1 cellular context compared by ENCODE assay signal in genomic region chr17:72340836-72341235, GRCh38.
TF ChIP-seq lines count a peak whose summit lies in the region.

No MANE protein-coding gene starts in this region.

TF ChIP-seq in HepG2, 621 proteins besides CTCF, POLR2A, EP300 and RAD21 (continued from another document):
- TF ChIP-seq, protein P1, sequence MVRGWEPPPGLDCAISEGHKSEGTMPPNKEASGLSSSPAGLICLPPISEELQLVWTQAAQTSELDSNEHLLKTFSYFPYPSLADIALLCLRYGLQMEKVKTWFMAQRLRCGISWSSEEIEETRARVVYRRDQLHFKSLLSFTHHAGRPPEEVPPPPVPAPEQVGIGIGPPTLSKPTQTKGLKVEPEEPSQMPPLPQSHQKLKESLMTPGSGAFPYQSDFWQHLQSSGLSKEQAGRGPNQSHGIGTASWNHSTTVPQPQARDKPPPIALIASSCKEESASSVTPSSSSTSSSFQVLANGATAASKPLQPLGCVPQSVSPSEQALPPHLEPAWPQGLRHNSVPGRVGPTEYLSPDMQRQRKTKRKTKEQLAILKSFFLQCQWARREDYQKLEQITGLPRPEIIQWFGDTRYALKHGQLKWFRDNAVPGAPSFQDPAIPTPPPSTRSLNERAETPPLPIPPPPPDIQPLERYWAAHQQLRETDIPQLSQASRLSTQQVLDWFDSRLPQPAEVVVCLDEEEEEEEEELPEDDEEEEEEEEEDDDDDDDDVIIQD (CRISPR knock-in tag; IDR thresholded peaks at IDR 0.05; ENCODE audit: low read depth) = peak; percentile 85
- TF ChIP-seq, protein P2, sequence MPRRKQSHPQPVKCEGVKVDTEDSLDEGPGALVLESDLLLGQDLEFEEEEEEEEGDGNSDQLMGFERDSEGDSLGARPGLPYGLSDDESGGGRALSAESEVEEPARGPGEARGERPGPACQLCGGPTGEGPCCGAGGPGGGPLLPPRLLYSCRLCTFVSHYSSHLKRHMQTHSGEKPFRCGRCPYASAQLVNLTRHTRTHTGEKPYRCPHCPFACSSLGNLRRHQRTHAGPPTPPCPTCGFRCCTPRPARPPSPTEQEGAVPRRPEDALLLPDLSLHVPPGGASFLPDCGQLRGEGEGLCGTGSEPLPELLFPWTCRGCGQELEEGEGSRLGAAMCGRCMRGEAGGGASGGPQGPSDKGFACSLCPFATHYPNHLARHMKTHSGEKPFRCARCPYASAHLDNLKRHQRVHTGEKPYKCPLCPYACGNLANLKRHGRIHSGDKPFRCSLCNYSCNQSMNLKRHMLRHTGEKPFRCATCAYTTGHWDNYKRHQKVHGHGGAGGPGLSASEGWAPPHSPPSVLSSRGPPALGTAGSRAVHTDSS (CRISPR knock-in tag; conservative IDR thresholded peaks at IDR 0.05) = no peak
- TF ChIP-seq ZNF564 (CRISPR knock-in tag; IDR thresholded peaks at IDR 0.05) = no peak
- 0 out of 2 replicates have a peak, but pooled peaks have one; percentile 41 for TF ChIP-seq ZNF292 (CRISPR knock-in tag; IDR thresholded peaks at IDR 0.05; ENCODE audit: borderline replicate concordance, low read depth)
- no peak for TF ChIP-seq ZNF766 (CRISPR knock-in tag; IDR thresholded peaks at IDR 0.05; ENCODE audit: borderline replicate concordance)
- TF ChIP-seq MBD4 (IDR thresholded peaks at IDR 0.05; ENCODE audit: borderline replicate concordance, low read length) = no peak
- TF ChIP-seq, protein P3, sequence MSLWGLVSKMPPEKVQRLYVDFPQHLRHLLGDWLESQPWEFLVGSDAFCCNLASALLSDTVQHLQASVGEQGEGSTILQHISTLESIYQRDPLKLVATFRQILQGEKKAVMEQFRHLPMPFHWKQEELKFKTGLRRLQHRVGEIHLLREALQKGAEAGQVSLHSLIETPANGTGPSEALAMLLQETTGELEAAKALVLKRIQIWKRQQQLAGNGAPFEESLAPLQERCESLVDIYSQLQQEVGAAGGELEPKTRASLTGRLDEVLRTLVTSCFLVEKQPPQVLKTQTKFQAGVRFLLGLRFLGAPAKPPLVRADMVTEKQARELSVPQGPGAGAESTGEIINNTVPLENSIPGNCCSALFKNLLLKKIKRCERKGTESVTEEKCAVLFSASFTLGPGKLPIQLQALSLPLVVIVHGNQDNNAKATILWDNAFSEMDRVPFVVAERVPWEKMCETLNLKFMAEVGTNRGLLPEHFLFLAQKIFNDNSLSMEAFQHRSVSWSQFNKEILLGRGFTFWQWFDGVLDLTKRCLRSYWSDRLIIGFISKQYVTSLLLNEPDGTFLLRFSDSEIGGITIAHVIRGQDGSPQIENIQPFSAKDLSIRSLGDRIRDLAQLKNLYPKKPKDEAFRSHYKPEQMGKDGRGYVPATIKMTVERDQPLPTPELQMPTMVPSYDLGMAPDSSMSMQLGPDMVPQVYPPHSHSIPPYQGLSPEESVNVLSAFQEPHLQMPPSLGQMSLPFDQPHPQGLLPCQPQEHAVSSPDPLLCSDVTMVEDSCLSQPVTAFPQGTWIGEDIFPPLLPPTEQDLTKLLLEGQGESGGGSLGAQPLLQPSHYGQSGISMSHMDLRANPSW (CRISPR knock-in tag; IDR thresholded peaks at IDR 0.05; ENCODE audit: borderline replicate concordance) = no peak
- no peak for TF ChIP-seq SKIL (CRISPR knock-in tag; IDR thresholded peaks at IDR 0.05; ENCODE audit: borderline replicate concordance)
- TF ChIP-seq ZC3H13 (CRISPR knock-in tag; IDR thresholded peaks at IDR 0.05) = no peak
- TF ChIP-seq MTF1 (CRISPR knock-in tag; IDR thresholded peaks at IDR 0.05) = no peak
- no peak for TF ChIP-seq KLF15 (CRISPR knock-in tag; IDR thresholded peaks at IDR 0.05; ENCODE audit: borderline replicate concordance)
- no peak for TF ChIP-seq ZNF629 (CRISPR knock-in tag; conservative IDR thresholded peaks at IDR 0.05)
- TF ChIP-seq ZNF724P (CRISPR knock-in tag; IDR thresholded peaks at IDR 0.05; ENCODE audit: borderline replicate concordance) = no peak
- TF ChIP-seq ZNF580 (CRISPR knock-in tag; IDR thresholded peaks at IDR 0.05; ENCODE audit: borderline replicate concordance, low read depth) = no peak
